Comparison of ENCODE assay signal across 8 cellular contexts in genomic region chr17:40218740-40219072, GRCh38. TPM values are rescaled to one million over a fixed set of nuclear protein-coding genes. Genes with fewer than 3 reads are reported as not detected.
DNase-seq lines count a peak whose midpoint lies in the region; ATAC-seq and TF ChIP-seq lines count a peak whose summit lies in the region.

No MANE protein-coding gene starts in this region.

- BruUV-seq in Caco-2 (replicated peaks; lab: Mats Ljungman, UMichigan) (TSS peak; percentile 90), mammary epithelial cell (replicated peaks; lab: Mats Ljungman, UMichigan) (no TSS peak)

- TF ChIP-seq CTCF in Caco-2 (IDR thresholded peaks at IDR 0.05; ENCODE audit: insufficient read depth in 1 of 2, low read depth in 1 of 2, low read length in 1 of 2, severe bottlenecking in 1 of 2, unreplicated experiment in 1 of 2) (no peak), GM23338 (conservative IDR thresholded peaks at IDR 0.05; ENCODE audit: low read depth in 2 of 2) (no peak), VCaP (conservative IDR thresholded peaks at IDR 0.05) (no peak), mammary epithelial cell (conservative IDR thresholded peaks at IDR 0.05 in 1 of 2, IDR thresholded peaks at IDR 0.05 in 1 of 2; ENCODE audit: extremely low read depth in 1 of 2, insufficient read depth in 1 of 2, low read depth in 1 of 2, low read length in 2 of 2) (no peak)

- ATAC-seq in GM23338 (peak; percentile 74), GM21381 (IDR thresholded peaks at IDR 0.05; ENCODE audit: unreplicated experiment) (no peak)

- H3K27me3 ChIP-seq in Caco-2 (replicated peaks; ENCODE audit: control insufficient read depth, insufficient read depth, low read length) (no peaks in the 10 kb centered on the region), GM23338 (ENCODE audit: insufficient read depth) (no peaks in the 10 kb centered on the region), mammary epithelial cell (ENCODE audit: insufficient read depth, low read length) (no peaks in the 10 kb centered on the region), iPS-20b (ENCODE audit: insufficient read depth, low read length) (no peaks in the 10 kb centered on the region), skeletal muscle tissue (ENCODE audit: control insufficient read depth in 3 of 3, insufficient read depth in 3 of 3, low read length in 3 of 3) (no peaks in the 10 kb centered on the region)

- CTCF ChIA-PET in Caco-2 (lab: Charles Lee) (interaction anchor here (0.6 to 2.3 kb wide), 26 partner anchors 9 to 597 kb away, joined by 3 to 29 read pairs (median 4); partner anchors contain the start of genes CASC3, CDC6, NR1D1 and TOP2A), mammary epithelial cell (lab: Charles Lee; ENCODE audit: low non-redundant PET) (interaction anchor here (0.6 to 0.8 kb wide), 4 partner anchors 10 to 1031 kb away, joined by 4 to 5 read pairs (median 4); no protein-coding TSS in a partner anchor)

- peak overlapping the region; percentile 91 for H3K4me3 Mint-ChIP-seq in Caco-2 (ENCODE audit: unreplicated experiment)
- peak overlapping the region; percentile 84 for H3K4me3 Mint-ChIP-seq in GM23338

- H3K9me2 ChIP-seq in GM23338 (ENCODE audit: insufficient read depth), result no peaks in the 10 kb centered on the region

- peak overlapping the region; percentile 27 for H3K4me3 ChIP-seq in Caco-2 (ENCODE audit: low read depth, low read length)
- peak overlapping the region; percentile 66 for H3K4me3 ChIP-seq in GM23338
- peak overlapping the region; percentile 68 to 79 (median 73) for H3K4me3 ChIP-seq in mammary epithelial cell (replicated peaks in 1 of 3; ENCODE audit: insufficient read depth in 1 of 3, low read depth in 2 of 3, low read length in 3 of 3)
- peak overlapping the region; percentile 88 for H3K4me3 ChIP-seq in iPS-20b (ENCODE audit: low read length)
- H3K4me3 ChIP-seq in skeletal muscle tissue (ENCODE audit: low read length in 3 of 3), result peak overlapping the region; percentile 81 to 91 (median 82)

- H3K4me2 ChIP-seq in GM23338 (peak overlapping the region; percentile 86), mammary epithelial cell (ENCODE audit: insufficient read depth, low read depth, low read length) (peak overlapping the region; percentile 84)

- peak overlapping the region; percentile 77 for H2AFZ ChIP-seq in GM23338
- peak overlapping the region; percentile 90 for H2AFZ ChIP-seq in mammary epithelial cell (ENCODE audit: low read depth, low read length)

- H3K79me2 ChIP-seq in GM23338 (replicated peaks; ENCODE audit: insufficient read depth) (peaks cover 31% of the 10 kb centered on the region), mammary epithelial cell (ENCODE audit: insufficient read depth, low read length) (peaks cover 33% of the 10 kb centered on the region)

- H3K4me1 Mint-ChIP-seq in Caco-2 (ENCODE audit: low read depth, unreplicated experiment) (peaks cover 13% of the 10 kb centered on the region), GM23338 (peaks cover 15% of the 10 kb centered on the region; the same call in 2 of the 3 replicates)

- under 1% methylated on average over 13 of the region's 13 CpGs for WGBS in mammary epithelial cell (ENCODE audit: low coverage, missing lambda C conversion rate)

- DNase-seq in Caco-2 (peak; percentile 62 to 74), GM23338 (ENCODE audit: low spot score) (peak; percentile 98), NCI-H1436 (lab: John Stamatoyannopoulos, UW) (peak; percentile 92), mammary epithelial cell (peak; percentile 41)

- POLR2A ChIA-PET in Caco-2 (lab: Charles Lee), result interaction anchor here (0.5 to 2.5 kb wide), 14 partner anchors 9 to 199 kb away, joined by 3 to 17 read pairs (median 4); partner anchors contain the start of genes CASC3, CDC6, MED24 and TOP2A

- intact Hi-C loops in Caco-2 (cut with micrococcal nuclease; ENCODE audit: unreplicated experiment), result loop anchor here (1.0 to 2.0 kb wide), 2 partner anchors 16 to 69 kb away; partner anchors contain the start of gene CDC6
- intact Hi-C loops in mammary epithelial cell (cut with micrococcal nuclease), result loop anchor here (1.0 to 2.0 kb wide), 3 partner anchors 16 to 72 kb away; partner anchors contain the start of gene CDC6

- H3K36me3 Mint-ChIP-seq in Caco-2 (ENCODE audit: insufficient read depth, unreplicated experiment) (peaks cover 14% of the 10 kb centered on the region), GM23338 (ENCODE audit: low read depth) (no peaks in the 10 kb centered on the region; the same call in 2 of the 3 replicates)

- no peaks in the 10 kb centered on the region; the same call in 1 of the 2 replicates for H3K4me1 ChIP-seq in Caco-2
- peaks cover 3% of the 10 kb centered on the region; the same call in 1 of the 2 replicates for H3K4me1 ChIP-seq in GM23338 (ENCODE audit: insufficient read depth)
- H3K4me1 ChIP-seq in mammary epithelial cell (ENCODE audit: insufficient read depth, low read length), result no peaks in the 10 kb centered on the region
- H3K4me1 ChIP-seq in iPS-20b (ENCODE audit: insufficient read depth, low read length), result no peaks in the 10 kb centered on the region
- peaks cover 0 to 13% (median 4%) of the 10 kb centered on the region in 3 donors for H3K4me1 ChIP-seq in skeletal muscle tissue (ENCODE audit: control insufficient read depth in 3 of 3, insufficient read depth in 3 of 3, low read length in 3 of 3)

- dilution Hi-C loops in mammary epithelial cell (cut with HindIII; ENCODE audit: low sequenced_read_pairs), result no loop called here

- H3K36me3 ChIP-seq in Caco-2 (ENCODE audit: control insufficient read depth, insufficient read depth, low read length) (no peaks in the 10 kb centered on the region), GM23338 (ENCODE audit: insufficient read depth) (no peaks in the 10 kb centered on the region), mammary epithelial cell (ENCODE audit: insufficient read depth, low read length) (no peaks in the 10 kb centered on the region), iPS-20b (ENCODE audit: insufficient read depth, low read depth, low read length) (no peaks in the 10 kb centered on the region), skeletal muscle tissue (ENCODE audit: control insufficient read depth in 3 of 3, insufficient read depth in 3 of 3, low read length in 3 of 3) (no peaks in the 10 kb centered on the region)

- H3K27me3 Mint-ChIP-seq in Caco-2 (ENCODE audit: insufficient read depth, unreplicated experiment) (no peaks in the 10 kb centered on the region), GM23338 (ENCODE audit: insufficient read depth, low read depth, poor library complexity) (peaks cover 2% of the 10 kb centered on the region)

- H3K9me3 Mint-ChIP-seq in Caco-2 (ENCODE audit: unreplicated experiment) (no peaks in the 10 kb centered on the region), GM23338 (no peaks in the 10 kb centered on the region)

- in situ Hi-C loops in mammary epithelial cell (cut with MboI; ENCODE audit: low sequenced_read_pairs in 2 of 2), result no loop called here

- H3K9ac ChIP-seq in mammary epithelial cell (ENCODE audit: insufficient read depth, low read length) (peak overlapping the region; percentile 73), iPS-20b (ENCODE audit: low read depth, low read length) (peak overlapping the region; percentile 74; the same call in 1 of the 2 replicates), skeletal muscle tissue (ENCODE audit: low read depth in 1 of 3, low read length in 3 of 3) (peak overlapping the region; percentile 4 to 86 (median 76))

- peaks cover 10% of the 10 kb centered on the region; the same call in 1 of the 2 replicates for H3F3A ChIP-seq in GM23338 (replicated peaks; ENCODE audit: low read depth)

- H3K27ac ChIP-seq in GM23338 (ENCODE audit: low read depth) (peak overlapping the region; percentile 94), VCaP (peak overlapping the region; percentile 85), mammary epithelial cell (ENCODE audit: insufficient read depth, low read depth, low read length) (peak overlapping the region; percentile 82), iPS-20b (ENCODE audit: low read length) (peak overlapping the region; percentile 42), skeletal muscle tissue (ENCODE audit: low read depth, low read length) (peak overlapping the region; percentile 80)

- peak overlapping the region; percentile 94 for H3K27ac Mint-ChIP-seq in Caco-2 (ENCODE audit: unreplicated experiment)
- H3K27ac Mint-ChIP-seq in GM23338, result peak overlapping the region; percentile 98

- H3K9me3 ChIP-seq in Caco-2 (no peaks in the 10 kb centered on the region), mammary epithelial cell (replicated peaks; ENCODE audit: insufficient read depth, low read length) (no peaks in the 10 kb centered on the region), iPS-20b (ENCODE audit: insufficient read depth, low read depth, low read length) (no peaks in the 10 kb centered on the region), skeletal muscle tissue (ENCODE audit: control insufficient read depth in 3 of 3, low read length in 3 of 3) (no peaks in the 10 kb centered on the region)

- no peaks in the 10 kb centered on the region for H4K20me1 ChIP-seq in GM23338 (replicated peaks; ENCODE audit: insufficient read depth)
- no peaks in the 10 kb centered on the region for H4K20me1 ChIP-seq in mammary epithelial cell (ENCODE audit: insufficient read depth, low read length)

TF ChIP-seq in GM23338, 12 proteins besides CTCF, POLR2A, EP300 and RAD21:
- TF ChIP-seq CREB1 (CRISPR knock-in tag; IDR thresholded peaks at IDR 0.05; ENCODE audit: low read depth), result peak; percentile 82
- no peak for TF ChIP-seq EZH2phosphoT487 (IDR thresholded peaks at IDR 0.05; ENCODE audit: unreplicated experiment)
TF ChIP-seq in GM23338: peak in this region for 1.

RNA-seq across cellular contexts. Expression of gene WIPF2, which starts 0.4 kb away (rescaled TPM):
- total RNA-seq in Caco-2 (2022), result 33.4 and 38.3 TPM in 2 replicates
- total RNA-seq in GM23338 (2014; rRNA removed; shearing (Covaris generic)), result 9.2 and 10.8 TPM in 2 replicates
- polyA plus RNA-seq in GM23338 (2016; fragmentation: Nextera tagmentation; extraction: Ambion mirVana), result 9.2 and 11.7 TPM in 2 replicates
- total RNA-seq in mammary epithelial cell, result 10 to 100 TPM in 1 of 2 donors, 1 to 10 TPM in 1; 8.8 to 33.2 TPM
- polyA plus RNA-seq in mammary epithelial cell, result 9.1 TPM
- 14.9 TPM for polyA minus RNA-seq in mammary epithelial cell
- 5.7 TPM for total RNA-seq in skeletal muscle tissue

RNA-seq across cellular contexts. Expression of gene RAPGEFL1, which starts 41.4 kb away (rescaled TPM):
- 13.2 and 15.0 TPM in 2 replicates for total RNA-seq in Caco-2 (2022)
- total RNA-seq in GM23338 (2014; rRNA removed; shearing (Covaris generic)), result 10.4 and 14.0 TPM in 2 replicates
- 5.0 and 6.7 TPM in 2 replicates for polyA plus RNA-seq in GM23338 (2016; fragmentation: Nextera tagmentation; extraction: Ambion mirVana)
- total RNA-seq in mammary epithelial cell, result 10 to 100 TPM; 19.7 to 25.2 TPM
- polyA plus RNA-seq in mammary epithelial cell, result 24.3 TPM
- 45.6 TPM for polyA minus RNA-seq in mammary epithelial cell
- total RNA-seq in skeletal muscle tissue, result 1.0 TPM

Comparison
In these comparisons a context has a peak if more than half of its experiments do, and no peak if none do; other contexts are left out.
1. DNase-seq: peak in every context shown above with its lines; median percentile 98 in GM23338; 92 in NCI-H1436; 68 in Caco-2; 41 in mammary epithelial cell.
2. H3K4me3 ChIP-seq: peak in every context shown above with its lines; median percentile 88 in iPS-20b; 82 in skeletal muscle tissue; 73 in mammary epithelial cell; 66 in GM23338; 27 in Caco-2.
3. H3K27ac ChIP-seq: peak in every context shown above with its lines; median percentile 94 in GM23338; 85 in VCaP; 82 in mammary epithelial cell; 80 in skeletal muscle tissue; 42 in iPS-20b.